Comparison of ENCODE assay signal across 1 cellular context in genomic region chr4:6799091-6799490, GRCh38.
TF ChIP-seq lines count a peak whose summit lies in the region.

No MANE protein-coding gene starts in this region.

TF ChIP-seq in SK-N-SH, 30 proteins besides CTCF, POLR2A, EP300 and RAD21 (continued from another document):
- TF ChIP-seq, protein P1, sequence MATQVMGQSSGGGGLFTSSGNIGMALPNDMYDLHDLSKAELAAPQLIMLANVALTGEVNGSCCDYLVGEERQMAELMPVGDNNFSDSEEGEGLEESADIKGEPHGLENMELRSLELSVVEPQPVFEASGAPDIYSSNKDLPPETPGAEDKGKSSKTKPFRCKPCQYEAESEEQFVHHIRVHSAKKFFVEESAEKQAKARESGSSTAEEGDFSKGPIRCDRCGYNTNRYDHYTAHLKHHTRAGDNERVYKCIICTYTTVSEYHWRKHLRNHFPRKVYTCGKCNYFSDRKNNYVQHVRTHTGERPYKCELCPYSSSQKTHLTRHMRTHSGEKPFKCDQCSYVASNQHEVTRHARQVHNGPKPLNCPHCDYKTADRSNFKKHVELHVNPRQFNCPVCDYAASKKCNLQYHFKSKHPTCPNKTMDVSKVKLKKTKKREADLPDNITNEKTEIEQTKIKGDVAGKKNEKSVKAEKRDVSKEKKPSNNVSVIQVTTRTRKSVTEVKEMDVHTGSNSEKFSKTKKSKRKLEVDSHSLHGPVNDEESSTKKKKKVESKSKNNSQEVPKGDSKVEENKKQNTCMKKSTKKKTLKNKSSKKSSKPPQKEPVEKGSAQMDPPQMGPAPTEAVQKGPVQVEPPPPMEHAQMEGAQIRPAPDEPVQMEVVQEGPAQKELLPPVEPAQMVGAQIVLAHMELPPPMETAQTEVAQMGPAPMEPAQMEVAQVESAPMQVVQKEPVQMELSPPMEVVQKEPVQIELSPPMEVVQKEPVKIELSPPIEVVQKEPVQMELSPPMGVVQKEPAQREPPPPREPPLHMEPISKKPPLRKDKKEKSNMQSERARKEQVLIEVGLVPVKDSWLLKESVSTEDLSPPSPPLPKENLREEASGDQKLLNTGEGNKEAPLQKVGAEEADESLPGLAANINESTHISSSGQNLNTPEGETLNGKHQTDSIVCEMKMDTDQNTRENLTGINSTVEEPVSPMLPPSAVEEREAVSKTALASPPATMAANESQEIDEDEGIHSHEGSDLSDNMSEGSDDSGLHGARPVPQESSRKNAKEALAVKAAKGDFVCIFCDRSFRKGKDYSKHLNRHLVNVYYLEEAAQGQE (IDR thresholded peaks at IDR 0.05; ENCODE audit: low read depth, low read length) = no peak
- no peak for TF ChIP-seq TAF1 (IDR thresholded peaks at IDR 0.05; ENCODE audit: borderline replicate concordance, low read depth, low read length)
- no peak for TF ChIP-seq SMC3 (IDR thresholded peaks at IDR 0.05; ENCODE audit: low read depth, low read length)
